In genomic region chr7:27169658-27170493, GRCh38 we compare ENCODE assay signal across 9 cellular contexts. TPM values are rescaled to one million over a fixed set of nuclear protein-coding genes. Genes with fewer than 3 reads are reported as not detected.
DNase-seq lines count a peak whose midpoint lies in the region; ATAC-seq and TF ChIP-seq lines count a peak whose summit lies in the region.
"Had no signal": no experiment of that assay in that cellular context is flagged by ENCODE, and none has a peak within 500 bp of the region (broad histone marks: within the 10 kb centered on the region; RNA-seq: fewer than 3 reads in every experiment).

No MANE protein-coding gene starts in this region.

- peaks cover 88% of the 10 kb centered on the region for H3K27me3 Mint-ChIP-seq in mesothelial cell of epicardium (ENCODE audit: low read depth)

- no peaks in the 10 kb centered on the region for H3K9me3 Mint-ChIP-seq in mesothelial cell of epicardium

- no peaks in the 10 kb centered on the region for H3K36me3 Mint-ChIP-seq in mesothelial cell of epicardium

- H3K4me3 Mint-ChIP-seq in mesothelial cell of epicardium = peak overlapping the region; percentile 71

- peak overlapping the region; percentile 92 for H3K27ac Mint-ChIP-seq in mesothelial cell of epicardium

- H3K4me1 ChIP-seq in HAP-1 = peaks cover 9% of the 10 kb centered on the region
- H3K4me1 ChIP-seq in testis = peaks cover 16% of the 10 kb centered on the region

- peak overlapping the region; percentile 87 for H3K4me3 ChIP-seq in AG09309 (ENCODE audit: control insufficient read depth, low read depth, low read length)
- H3K4me3 ChIP-seq in HAP-1 = peak overlapping the region; percentile 70
- no peak overlapping the region for H3K4me3 ChIP-seq in testis

- DNase-seq in AG09309 (ENCODE audit: low read depth) (no peak), HAP-1 (ENCODE audit: low spot score in 2 of 2) (peak; percentile 69 to 83), mesothelial cell of epicardium (ENCODE audit: low spot score in 2 of 2, unreplicated experiment in 2 of 2) (no peak), testis (no peak), caudate nucleus (lab: John Stamatoyannopoulos, UW) (no peak), GM10248 (ENCODE audit: extremely low spot score) (no peak)
- DNase-seq: nucleus accumbens had no signal

- WGBS in testis, 2 donors = 5 to 10% methylated on average over 31 to 39 of the region's 49 CpGs

- CTCF ChIA-PET in GM10248 (lab: Yijun Ruan, JAX) = interaction anchor here (3.8 kb wide), 1 partner anchor 9 kb away, joined by 19 read pairs; no protein-coding TSS in a partner anchor

- peaks cover 29% of the 10 kb centered on the region for H3K36me3 ChIP-seq in HAP-1 (replicated peaks)
- no peaks in the 10 kb centered on the region for H3K36me3 ChIP-seq in testis (ENCODE audit: low read depth, missing control alignments)

- intact Hi-C loops in testis (cut with DNase I; ENCODE audit: low total_unique reads) = loop anchor here (10.0 kb wide), 1 partner anchor 795 kb away; no protein-coding TSS in a partner anchor

- no peaks in the 10 kb centered on the region for H3K27me3 ChIP-seq in HAP-1 (ENCODE audit: low read depth)
- peaks cover 4% of the 10 kb centered on the region for H3K27me3 ChIP-seq in testis

- in situ Hi-C loops in HAP-1 (cut with MboI; ENCODE audit: low sequenced_read_pairs) = loop anchor here (25.0 kb wide), 1 partner anchor 958 kb away; the partner anchor contains the start of genes CBX3 and HNRNPA2B1

- POLR2A ChIA-PET in GM10248 (lab: Yijun Ruan, JAX) = no interaction called here

- H3K27ac ChIP-seq in VCaP (peak overlapping the region; percentile 99), testis (no peak overlapping the region), caudate nucleus (ENCODE audit: low read depth, low read length) (no peak overlapping the region)

- H3K4me1 Mint-ChIP-seq in mesothelial cell of epicardium = peaks cover 39% of the 10 kb centered on the region

- TF ChIP-seq CTCF in AG09309 (IDR thresholded peaks at IDR 0.05; ENCODE audit: control insufficient read depth, insufficient read depth, low read depth, low read length, missing control alignments) = no peak
- TF ChIP-seq CTCF in VCaP (conservative IDR thresholded peaks at IDR 0.05) = no peak
- no peak for TF ChIP-seq CTCF in mesothelial cell of epicardium (IDR thresholded peaks at IDR 0.05; ENCODE audit: unreplicated experiment)
- no peak for TF ChIP-seq CTCF in testis (IDR thresholded peaks at IDR 0.05)
- no peak for TF ChIP-seq CTCF in GM10248 (IDR thresholded peaks at IDR 0.05; ENCODE audit: control extremely low read depth, extremely low read depth, low read depth, missing control alignments)

- no peak for TF ChIP-seq POLR2A in testis (IDR thresholded peaks at IDR 0.05)

- no peak for ATAC-seq in HG03354 (IDR thresholded peaks at IDR 0.05; ENCODE audit: poor library complexity, severe bottlenecking, unreplicated experiment)

- H3K9me3 ChIP-seq in HAP-1 (no peaks in the 10 kb centered on the region), testis (no peaks in the 10 kb centered on the region)

RNA-seq across cellular contexts. Expression of gene HOXA10, which starts 4.2 kb away (rescaled TPM):
- 13.1 to 14.4 TPM (median 13.8 TPM) in 3 replicates for total RNA-seq in mesothelial cell of epicardium
- 1 to 10 TPM in 1 of 2 donors, under 1 TPM in 1; 0.31 to 1.8 TPM for total RNA-seq in testis
- polyA plus RNA-seq in testis (ENCODE audit: insufficient read depth, low read depth, low replicate concordance) = 1.6 TPM

RNA-seq across cellular contexts. Expression of gene HOXA9, which starts 4.5 kb away (rescaled TPM):
- total RNA-seq in mesothelial cell of epicardium (10.8 to 14.5 TPM (median 13.2 TPM) in 3 replicates), testis (under 1 TPM; 0.25 to 0.39 TPM)
- polyA plus RNA-seq in testis (ENCODE audit: insufficient read depth, low read depth, low replicate concordance) = 1.0 TPM

RNA-seq across cellular contexts. Expression of gene HOXA7, which starts 13.4 kb away (rescaled TPM):
- total RNA-seq in mesothelial cell of epicardium = 17.4 to 18.9 TPM (median 17.9 TPM) in 3 replicates
- 1 to 10 TPM; 3.1 to 7.8 TPM for total RNA-seq in testis
- 13.1 TPM for polyA plus RNA-seq in testis (ENCODE audit: insufficient read depth, low read depth, low replicate concordance)

RNA-seq across cellular contexts. Expression of gene HOXA11, which starts 15.2 kb away (rescaled TPM):
- total RNA-seq in mesothelial cell of epicardium = 3.3 to 4.2 TPM (median 3.9 TPM) in 3 replicates
- under 1 TPM in 1 of 2 donors, not detected in 1; 0.25 TPM for total RNA-seq in testis
- polyA plus RNA-seq in testis (ENCODE audit: insufficient read depth, low read depth, low replicate concordance) = 0.96 TPM

RNA-seq across cellular contexts. Expression of gene HOXA3, which starts 17.5 kb away (rescaled TPM):
- total RNA-seq in mesothelial cell of epicardium = 197 to 209 TPM (median 201 TPM) in 3 replicates
- 1 to 10 TPM in 1 of 2 donors, under 1 TPM in 1; 0.93 to 2.4 TPM for total RNA-seq in testis
- polyA plus RNA-seq in testis (ENCODE audit: insufficient read depth, low read depth, low replicate concordance) = 2.8 TPM

Comparison
In these comparisons a context has a peak if more than half of its experiments do, and no peak if none do; other contexts are left out.
1. DNase-seq: peak in HAP-1 (2 of 2); none in AG09309 (single experiment), mesothelial cell of epicardium (0 of 2), testis (single experiment), caudate nucleus (0 of 61) and GM10248 (single experiment).
2. H3K4me3 ChIP-seq: peak in AG09309 (single experiment) and HAP-1 (single experiment); none in testis (0 of 2).